13 cellular contexts compared by ENCODE assay signal in genomic region chr22:27460596-27461347, GRCh38.
DNase-seq lines count a peak whose midpoint lies in the region; ATAC-seq and TF ChIP-seq lines count a peak whose summit lies in the region.
"Had no signal": no experiment of that assay in that cellular context is flagged by ENCODE, and none has a peak within 500 bp of the region (broad histone marks: within the 10 kb centered on the region; RNA-seq: fewer than 3 reads in every experiment).

No MANE protein-coding gene starts in this region.

- no peaks in the 10 kb centered on the region for H3K4me1 Mint-ChIP-seq in glutamatergic neuron (ENCODE audit: low read depth, unreplicated experiment)

- no peaks in the 10 kb centered on the region for H3K36me3 ChIP-seq in SJCRH30
- no peaks in the 10 kb centered on the region for H3K36me3 ChIP-seq in neuronal stem cell (replicated peaks in 1 of 2; ENCODE audit: control insufficient read depth in 2 of 2, insufficient read depth in 2 of 2, low read length in 2 of 2)
- H3K36me3 ChIP-seq in stomach, result no peaks in the 10 kb centered on the region
- H3K36me3 ChIP-seq: BE2C had no signal

- H3K4me1 ChIP-seq in SJCRH30 (peaks cover 22% of the 10 kb centered on the region), neuronal stem cell (ENCODE audit: control insufficient read depth in 2 of 2, insufficient read depth in 1 of 2, low read depth in 1 of 2, low read length in 2 of 2) (peaks cover 24 to 40% of the 10 kb centered on the region in 2 donors), stomach (peaks cover 0 to 24% (median 11%) of the 10 kb centered on the region in 4 donors)
- H3K4me1 ChIP-seq: BE2C had no signal

- no peak overlapping the region for H2BK15ac ChIP-seq in neuronal stem cell (ENCODE audit: low read length)

- H3K9ac ChIP-seq in neuronal stem cell (ENCODE audit: low read depth, low read length, poor library complexity), result no peak overlapping the region

- no peak for TF ChIP-seq POLR2A in stomach (IDR thresholded peaks at IDR 0.05)

- H4K8ac ChIP-seq in neuronal stem cell (ENCODE audit: low read depth, low read length), result no peak overlapping the region

- TF ChIP-seq EP300 in stomach (IDR thresholded peaks at IDR 0.05), result no peak

- peaks cover 8% of the 10 kb centered on the region for H3K27me3 Mint-ChIP-seq in glutamatergic neuron (ENCODE audit: unreplicated experiment)

- no peak overlapping the region for H2BK12ac ChIP-seq in neuronal stem cell (ENCODE audit: low read length)

- H3K27ac Mint-ChIP-seq in glutamatergic neuron (ENCODE audit: unreplicated experiment), result no peak overlapping the region
- H3K27ac Mint-ChIP-seq: activated T-helper 1 cell treated with anti-CD3 and anti-CD28 coated beads, Interleukin-12 subunit alpha, Interleukin-12 subunit beta, Interleukin-2, Interleukin-4 antibody, amounts not matched to agents 30 ng/mL and 10 ng/mL and 1 ng/mL, durations not matched to agents 14 hours and 24 hours and 36 hours had no signal

- no peak overlapping the region for H3K4me3 ChIP-seq in SJCRH30
- H3K4me3 ChIP-seq in fibroblast of mammary gland (ENCODE audit: control insufficient read depth, low read depth, low read length), result no peak overlapping the region
- H3K4me3 ChIP-seq in neuronal stem cell (ENCODE audit: low read length in 2 of 2), result no peak overlapping the region
- H3K4me3 ChIP-seq in stomach, result no peak overlapping the region

- no peak overlapping the region for H2BK5ac ChIP-seq in neuronal stem cell (ENCODE audit: low read length)

- H3K4ac ChIP-seq in neuronal stem cell (ENCODE audit: low read length), result no peak overlapping the region

- no CpG with 5 or more reads among the region's 6 CpGs for WGBS in neuronal stem cell (ENCODE audit: extremely low coverage in 2 of 2, insufficient read length in 2 of 2, insufficient replicate concordance in 1 of 2), 2 donors
- 33 to 64% (median 54%) methylated on average over 6 of the region's 6 CpGs for WGBS in stomach, 5 donors

- H3K4me3 Mint-ChIP-seq in glutamatergic neuron (ENCODE audit: unreplicated experiment), result no peak overlapping the region
- H3K4me3 Mint-ChIP-seq: activated T-helper 1 cell treated with anti-CD3 and anti-CD28 coated beads, Interleukin-12 subunit alpha, Interleukin-12 subunit beta, Interleukin-2, Interleukin-4 antibody, amounts not matched to agents 30 ng/mL and 10 ng/mL and 1 ng/mL, durations not matched to agents 14 hours and 24 hours and 36 hours had no signal

- ATAC-seq in HG03025 (IDR thresholded peaks at IDR 0.05; ENCODE audit: low FRiP score, unreplicated experiment), result no peak
- ATAC-seq: activated CD4-positive, CD25-positive, alpha-beta regulatory T cell treated with anti-CD3 and anti-CD28 coated beads, Interleukin-2, amount 50 U/mL, for 24 hours had no signal

- H3K27ac ChIP-seq in SJCRH30, result peak overlapping the region; percentile 63
- peak overlapping the region; percentile 83 for H3K27ac ChIP-seq in neuronal stem cell (replicated peaks; ENCODE audit: low read length)
- H3K27ac ChIP-seq in stomach, result peak overlapping the region in 1 of 5 donors; percentile 29

- H3K4me2 ChIP-seq in neuronal stem cell (ENCODE audit: insufficient read depth, low read length, poor library complexity, severe bottlenecking), result no peak overlapping the region

- no peak overlapping the region for H2AK5ac ChIP-seq in neuronal stem cell (ENCODE audit: low read depth, low read length)

- no peak overlapping the region for H2BK120ac ChIP-seq in neuronal stem cell (ENCODE audit: low read depth, low read length)

- intact Hi-C loops in stomach (cut with DNase I; ENCODE audit: low total_unique reads), result no loop called here

- no peak overlapping the region for H3K14ac ChIP-seq in neuronal stem cell (ENCODE audit: low read length)

- no peak overlapping the region for H4K91ac ChIP-seq in neuronal stem cell (ENCODE audit: low read depth, low read length, poor library complexity)

- DNase-seq in AG08396 (ENCODE audit: low spot score) (peak; percentile 46), SJCRH30 (no peak), fibroblast of mammary gland (ENCODE audit: low read depth) (peak; percentile 53), neuronal stem cell (ENCODE audit: low spot score) (no peak), NCI-H2029 treated with DMSO at 0.1 percent for 48 hours (lab: John Stamatoyannopoulos, UW) (no peak), glutamatergic neuron (no peak), stomach (no peak)
- DNase-seq: BE2C; central memory CD4-positive, alpha-beta T cell; small intestine had no signal

- no peaks in the 10 kb centered on the region for H3K36me3 Mint-ChIP-seq in glutamatergic neuron (ENCODE audit: unreplicated experiment)

- no peaks in the 10 kb centered on the region for H3K27me3 ChIP-seq in SJCRH30
- no peaks in the 10 kb centered on the region for H3K27me3 ChIP-seq in neuronal stem cell (ENCODE audit: control insufficient read depth in 3 of 3, insufficient read depth in 3 of 3, low read depth in 1 of 3, low read length in 3 of 3)
- no peaks in the 10 kb centered on the region for H3K27me3 ChIP-seq in stomach

- H3K9me3 Mint-ChIP-seq in glutamatergic neuron (ENCODE audit: unreplicated experiment), result peaks cover 2% of the 10 kb centered on the region
- H3K9me3 Mint-ChIP-seq: activated T-helper 1 cell treated with anti-CD3 and anti-CD28 coated beads, Interleukin-12 subunit alpha, Interleukin-12 subunit beta, Interleukin-2, Interleukin-4 antibody, amounts not matched to agents 30 ng/mL and 10 ng/mL and 1 ng/mL, durations not matched to agents 14 hours and 24 hours and 36 hours had no signal

- H3K79me1 ChIP-seq in neuronal stem cell (ENCODE audit: low read depth, low read length), result peaks cover 2% of the 10 kb centered on the region

- no peak overlapping the region for H3K23ac ChIP-seq in neuronal stem cell (ENCODE audit: low read depth, low read length, poor library complexity)

- H2AFZ ChIP-seq in neuronal stem cell (ENCODE audit: low read length), result no peak overlapping the region

- TF ChIP-seq CTCF in fibroblast of mammary gland (conservative IDR thresholded peaks at IDR 0.05; ENCODE audit: control insufficient read depth, insufficient read depth, low read depth, low read length) (no peak), glutamatergic neuron (IDR thresholded peaks at IDR 0.05; ENCODE audit: partially characterized antibody, unreplicated experiment) (no peak), stomach (IDR thresholded peaks at IDR 0.05) (no peak)

- H3K9me3 ChIP-seq in SJCRH30 (replicated peaks) (no peaks in the 10 kb centered on the region), neuronal stem cell (replicated peaks in 1 of 2; ENCODE audit: control insufficient read depth in 2 of 2, insufficient read depth in 1 of 2, low read depth in 1 of 2, low read length in 2 of 2) (peaks cover 7 to 12% of the 10 kb centered on the region in 2 donors), stomach (no peaks in the 10 kb centered on the region)
- H3K9me3 ChIP-seq: BE2C had no signal

- no peak overlapping the region for H3K18ac ChIP-seq in neuronal stem cell (ENCODE audit: low read length)

Comparison
In these comparisons a context has a peak if more than half of its experiments do, and no peak if none do; other contexts are left out.
1. DNase-seq: peak in AG08396 (single experiment) and fibroblast of mammary gland (single experiment); none in SJCRH30 (0 of 2), neuronal stem cell (single experiment), NCI-H2029 treated with DMSO at 0.1 percent for 48 hours (single experiment), glutamatergic neuron (single experiment) and stomach (single experiment).